ENCODE assay signal across 1 cellular context in genomic region chr17:43573579-43574321, GRCh38.
TF ChIP-seq lines count a peak whose summit lies in the region.

No MANE protein-coding gene starts in this region.

TF ChIP-seq in HepG2, 621 proteins besides CTCF, POLR2A, EP300 and RAD21 (continued from another document and continues in another):
- TF ChIP-seq, protein P1, sequence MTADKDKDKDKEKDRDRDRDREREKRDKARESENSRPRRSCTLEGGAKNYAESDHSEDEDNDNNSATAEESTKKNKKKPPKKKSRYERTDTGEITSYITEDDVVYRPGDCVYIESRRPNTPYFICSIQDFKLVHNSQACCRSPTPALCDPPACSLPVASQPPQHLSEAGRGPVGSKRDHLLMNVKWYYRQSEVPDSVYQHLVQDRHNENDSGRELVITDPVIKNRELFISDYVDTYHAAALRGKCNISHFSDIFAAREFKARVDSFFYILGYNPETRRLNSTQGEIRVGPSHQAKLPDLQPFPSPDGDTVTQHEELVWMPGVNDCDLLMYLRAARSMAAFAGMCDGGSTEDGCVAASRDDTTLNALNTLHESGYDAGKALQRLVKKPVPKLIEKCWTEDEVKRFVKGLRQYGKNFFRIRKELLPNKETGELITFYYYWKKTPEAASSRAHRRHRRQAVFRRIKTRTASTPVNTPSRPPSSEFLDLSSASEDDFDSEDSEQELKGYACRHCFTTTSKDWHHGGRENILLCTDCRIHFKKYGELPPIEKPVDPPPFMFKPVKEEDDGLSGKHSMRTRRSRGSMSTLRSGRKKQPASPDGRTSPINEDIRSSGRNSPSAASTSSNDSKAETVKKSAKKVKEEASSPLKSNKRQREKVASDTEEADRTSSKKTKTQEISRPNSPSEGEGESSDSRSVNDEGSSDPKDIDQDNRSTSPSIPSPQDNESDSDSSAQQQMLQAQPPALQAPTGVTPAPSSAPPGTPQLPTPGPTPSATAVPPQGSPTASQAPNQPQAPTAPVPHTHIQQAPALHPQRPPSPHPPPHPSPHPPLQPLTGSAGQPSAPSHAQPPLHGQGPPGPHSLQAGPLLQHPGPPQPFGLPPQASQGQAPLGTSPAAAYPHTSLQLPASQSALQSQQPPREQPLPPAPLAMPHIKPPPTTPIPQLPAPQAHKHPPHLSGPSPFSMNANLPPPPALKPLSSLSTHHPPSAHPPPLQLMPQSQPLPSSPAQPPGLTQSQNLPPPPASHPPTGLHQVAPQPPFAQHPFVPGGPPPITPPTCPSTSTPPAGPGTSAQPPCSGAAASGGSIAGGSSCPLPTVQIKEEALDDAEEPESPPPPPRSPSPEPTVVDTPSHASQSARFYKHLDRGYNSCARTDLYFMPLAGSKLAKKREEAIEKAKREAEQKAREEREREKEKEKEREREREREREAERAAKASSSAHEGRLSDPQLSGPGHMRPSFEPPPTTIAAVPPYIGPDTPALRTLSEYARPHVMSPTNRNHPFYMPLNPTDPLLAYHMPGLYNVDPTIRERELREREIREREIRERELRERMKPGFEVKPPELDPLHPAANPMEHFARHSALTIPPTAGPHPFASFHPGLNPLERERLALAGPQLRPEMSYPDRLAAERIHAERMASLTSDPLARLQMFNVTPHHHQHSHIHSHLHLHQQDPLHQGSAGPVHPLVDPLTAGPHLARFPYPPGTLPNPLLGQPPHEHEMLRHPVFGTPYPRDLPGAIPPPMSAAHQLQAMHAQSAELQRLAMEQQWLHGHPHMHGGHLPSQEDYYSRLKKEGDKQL (CRISPR knock-in tag; IDR thresholded peaks at IDR 0.05; ENCODE audit: low read depth), result no peak
- peak; percentile 37; the same call in 1 of the 2 replicates for TF ChIP-seq ZFP41 (CRISPR knock-in tag; IDR thresholded peaks at IDR 0.05; ENCODE audit: borderline replicate concordance)
- peak; percentile 41 for TF ChIP-seq ZNF883 (CRISPR knock-in tag; IDR thresholded peaks at IDR 0.05; ENCODE audit: not compliant biosample characterization)
- 0 out of 2 replicates have a peak, but pooled peaks have one; percentile 37 for TF ChIP-seq ZNF430 (CRISPR knock-in tag; IDR thresholded peaks at IDR 0.05)
- TF ChIP-seq SIX1 (CRISPR knock-in tag; IDR thresholded peaks at IDR 0.05; ENCODE audit: borderline replicate concordance), result no peak
- peak; percentile 73 for TF ChIP-seq NCOA2 (CRISPR knock-in tag; IDR thresholded peaks at IDR 0.05)
- TF ChIP-seq ZNF33B (CRISPR knock-in tag; IDR thresholded peaks at IDR 0.05), result 0 out of 2 replicates have a peak, but pooled peaks have one; percentile 37
- peak; percentile 69 for TF ChIP-seq IKZF4 (CRISPR knock-in tag; IDR thresholded peaks at IDR 0.05; ENCODE audit: borderline replicate concordance, low read depth, not compliant biosample characterization)
- TF ChIP-seq XBP1 (CRISPR knock-in tag; IDR thresholded peaks at IDR 0.05), result no peak
- TF ChIP-seq IRF9 (CRISPR knock-in tag; IDR thresholded peaks at IDR 0.05; ENCODE audit: borderline replicate concordance), result peak; percentile 37; the same call in 1 of the 2 replicates
- TF ChIP-seq, protein P2, sequence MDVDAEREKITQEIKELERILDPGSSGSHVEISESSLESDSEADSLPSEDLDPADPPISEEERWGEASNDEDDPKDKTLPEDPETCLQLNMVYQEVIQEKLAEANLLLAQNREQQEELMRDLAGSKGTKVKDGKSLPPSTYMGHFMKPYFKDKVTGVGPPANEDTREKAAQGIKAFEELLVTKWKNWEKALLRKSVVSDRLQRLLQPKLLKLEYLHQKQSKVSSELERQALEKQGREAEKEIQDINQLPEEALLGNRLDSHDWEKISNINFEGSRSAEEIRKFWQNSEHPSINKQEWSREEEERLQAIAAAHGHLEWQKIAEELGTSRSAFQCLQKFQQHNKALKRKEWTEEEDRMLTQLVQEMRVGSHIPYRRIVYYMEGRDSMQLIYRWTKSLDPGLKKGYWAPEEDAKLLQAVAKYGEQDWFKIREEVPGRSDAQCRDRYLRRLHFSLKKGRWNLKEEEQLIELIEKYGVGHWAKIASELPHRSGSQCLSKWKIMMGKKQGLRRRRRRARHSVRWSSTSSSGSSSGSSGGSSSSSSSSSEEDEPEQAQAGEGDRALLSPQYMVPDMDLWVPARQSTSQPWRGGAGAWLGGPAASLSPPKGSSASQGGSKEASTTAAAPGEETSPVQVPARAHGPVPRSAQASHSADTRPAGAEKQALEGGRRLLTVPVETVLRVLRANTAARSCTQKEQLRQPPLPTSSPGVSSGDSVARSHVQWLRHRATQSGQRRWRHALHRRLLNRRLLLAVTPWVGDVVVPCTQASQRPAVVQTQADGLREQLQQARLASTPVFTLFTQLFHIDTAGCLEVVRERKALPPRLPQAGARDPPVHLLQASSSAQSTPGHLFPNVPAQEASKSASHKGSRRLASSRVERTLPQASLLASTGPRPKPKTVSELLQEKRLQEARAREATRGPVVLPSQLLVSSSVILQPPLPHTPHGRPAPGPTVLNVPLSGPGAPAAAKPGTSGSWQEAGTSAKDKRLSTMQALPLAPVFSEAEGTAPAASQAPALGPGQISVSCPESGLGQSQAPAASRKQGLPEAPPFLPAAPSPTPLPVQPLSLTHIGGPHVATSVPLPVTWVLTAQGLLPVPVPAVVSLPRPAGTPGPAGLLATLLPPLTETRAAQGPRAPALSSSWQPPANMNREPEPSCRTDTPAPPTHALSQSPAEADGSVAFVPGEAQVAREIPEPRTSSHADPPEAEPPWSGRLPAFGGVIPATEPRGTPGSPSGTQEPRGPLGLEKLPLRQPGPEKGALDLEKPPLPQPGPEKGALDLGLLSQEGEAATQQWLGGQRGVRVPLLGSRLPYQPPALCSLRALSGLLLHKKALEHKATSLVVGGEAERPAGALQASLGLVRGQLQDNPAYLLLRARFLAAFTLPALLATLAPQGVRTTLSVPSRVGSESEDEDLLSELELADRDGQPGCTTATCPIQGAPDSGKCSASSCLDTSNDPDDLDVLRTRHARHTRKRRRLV (CRISPR knock-in tag; IDR thresholded peaks at IDR 0.05), result 0 out of 2 replicates have a peak, but pooled peaks have one; percentile 31
- peak; percentile 6 for TF ChIP-seq SKI (IDR thresholded peaks at IDR 0.05; ENCODE audit: partially characterized antibody)
- TF ChIP-seq ERF (CRISPR knock-in tag; IDR thresholded peaks at IDR 0.05), result peak; percentile 29; the same call in 1 of the 2 replicates
- no peak for TF ChIP-seq SRF (IDR thresholded peaks at IDR 0.05; ENCODE audit: low read depth, low read length)
- 0 out of 2 replicates have a peak, but pooled peaks have one; percentile 28 for TF ChIP-seq KLF12 (CRISPR knock-in tag; IDR thresholded peaks at IDR 0.05; ENCODE audit: borderline replicate concordance)
- TF ChIP-seq NRL (CRISPR knock-in tag; IDR thresholded peaks at IDR 0.05; ENCODE audit: borderline replicate concordance), result no peak
- TF ChIP-seq CBX1 (IDR thresholded peaks at IDR 0.05; ENCODE audit: low read depth), result no peak
- 0 out of 2 replicates have a peak, but pooled peaks have one; percentile 37 for TF ChIP-seq TP53 (CRISPR knock-in tag; conservative IDR thresholded peaks at IDR 0.05)
- no peak for TF ChIP-seq ARNT (IDR thresholded peaks at IDR 0.05)
- peak; percentile 45; the same call in 1 of the 2 replicates for TF ChIP-seq TCF7 (IDR thresholded peaks at IDR 0.05; ENCODE audit: low read depth)
- TF ChIP-seq SUZ12 (IDR thresholded peaks at IDR 0.05; ENCODE audit: low read depth, low read length), result no peak
- TF ChIP-seq, protein P3, sequence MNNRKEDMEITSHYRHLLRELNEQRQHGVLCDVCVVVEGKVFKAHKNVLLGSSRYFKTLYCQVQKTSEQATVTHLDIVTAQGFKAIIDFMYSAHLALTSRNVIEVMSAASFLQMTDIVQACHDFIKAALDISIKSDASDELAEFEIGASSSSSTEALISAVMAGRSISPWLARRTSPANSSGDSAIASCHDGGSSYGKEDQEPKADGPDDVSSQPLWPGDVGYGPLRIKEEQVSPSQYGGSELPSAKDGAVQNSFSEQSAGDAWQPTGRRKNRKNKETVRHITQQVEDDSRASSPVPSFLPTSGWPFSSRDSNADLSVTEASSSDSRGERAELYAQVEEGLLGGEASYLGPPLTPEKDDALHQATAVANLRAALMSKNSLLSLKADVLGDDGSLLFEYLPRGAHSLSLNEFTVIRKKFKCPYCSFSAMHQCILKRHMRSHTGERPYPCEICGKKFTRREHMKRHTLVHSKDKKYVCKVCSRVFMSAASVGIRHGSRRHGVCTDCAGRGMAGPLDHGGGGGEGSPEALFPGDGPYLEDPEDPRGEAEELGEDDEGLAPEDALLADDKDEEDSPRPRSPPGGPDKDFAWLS (CRISPR knock-in tag; IDR thresholded peaks at IDR 0.05; ENCODE audit: borderline replicate concordance), result no peak
- TF ChIP-seq MZF1 (CRISPR knock-in tag; IDR thresholded peaks at IDR 0.05; ENCODE audit: borderline replicate concordance), result no peak
- TF ChIP-seq MAX (IDR thresholded peaks at IDR 0.05), result 0 out of 2 replicates have a peak, but pooled peaks have one; percentile 2
- peak; percentile 42; the same call in 1 of the 2 replicates for TF ChIP-seq HDAC1 (CRISPR knock-in tag; IDR thresholded peaks at IDR 0.05)
- TF ChIP-seq, protein P4, sequence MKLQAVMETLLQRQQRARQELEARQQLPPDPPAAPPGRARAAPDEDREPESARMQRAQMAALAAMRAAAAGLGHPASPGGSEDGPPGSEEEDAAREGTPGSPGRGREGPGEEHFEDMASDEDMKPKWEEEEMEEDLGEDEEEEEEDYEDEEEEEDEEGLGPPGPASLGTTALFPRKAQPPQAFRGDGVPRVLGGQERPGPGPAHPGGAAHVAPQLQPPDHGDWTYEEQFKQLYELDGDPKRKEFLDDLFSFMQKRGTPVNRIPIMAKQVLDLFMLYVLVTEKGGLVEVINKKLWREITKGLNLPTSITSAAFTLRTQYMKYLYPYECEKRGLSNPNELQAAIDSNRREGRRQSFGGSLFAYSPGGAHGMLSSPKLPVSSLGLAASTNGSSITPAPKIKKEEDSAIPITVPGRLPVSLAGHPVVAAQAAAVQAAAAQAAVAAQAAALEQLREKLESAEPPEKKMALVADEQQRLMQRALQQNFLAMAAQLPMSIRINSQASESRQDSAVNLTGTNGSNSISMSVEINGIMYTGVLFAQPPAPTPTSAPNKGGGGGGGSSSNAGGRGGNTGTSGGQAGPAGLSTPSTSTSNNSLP (IDR thresholded peaks at IDR 0.05; ENCODE audit: low read depth, low read length), result 0 out of 2 replicates have a peak, but pooled peaks have one; percentile 21
- TF ChIP-seq ZNF350 (CRISPR knock-in tag; IDR thresholded peaks at IDR 0.05; ENCODE audit: borderline replicate concordance, low read depth), result peak; percentile 62
- TF ChIP-seq DPF2 (CRISPR knock-in tag; IDR thresholded peaks at IDR 0.05; ENCODE audit: borderline replicate concordance, low read depth), result peak; percentile 18; the same call in 1 of the 2 replicates
- no peak for TF ChIP-seq HNRNPUL1 (IDR thresholded peaks at IDR 0.05; ENCODE audit: low read depth, low read length)
- no peak for TF ChIP-seq FOXA1 (IDR thresholded peaks at IDR 0.05)
- peak; percentile 83 for TF ChIP-seq FOXA1 (CRISPR knock-in tag; IDR thresholded peaks at IDR 0.05)
- 0 out of 2 replicates have a peak, but pooled peaks have one; percentile 47 for TF ChIP-seq TGIF2 (CRISPR knock-in tag; IDR thresholded peaks at IDR 0.05)
- TF ChIP-seq FOXP4 (CRISPR knock-in tag; IDR thresholded peaks at IDR 0.05), result peak; percentile 28; the same call in 1 of the 2 replicates
- peak; percentile 71 for TF ChIP-seq CREM (IDR thresholded peaks at IDR 0.05)
- TF ChIP-seq CREM (CRISPR knock-in tag; IDR thresholded peaks at IDR 0.05), result no peak
- TF ChIP-seq ELF3 (CRISPR knock-in tag; IDR thresholded peaks at IDR 0.05), result peak; percentile 47
- 0 out of 4 replicates have a peak, but pooled peaks of 1 of the 2 experiments have one; percentile 51 for TF ChIP-seq KLF16 (CRISPR knock-in tag; IDR thresholded peaks at IDR 0.05)
- TF ChIP-seq NCOR1 (IDR thresholded peaks at IDR 0.05; ENCODE audit: borderline replicate concordance, low read length), result peak; percentile 82; the same call in 1 of the 2 replicates
- TF ChIP-seq ZNF878 (CRISPR knock-in tag; IDR thresholded peaks at IDR 0.05), result no peak
- TF ChIP-seq HDAC2 (CRISPR knock-in tag; IDR thresholded peaks at IDR 0.05), result peak; percentile 50
- 0 out of 2 replicates have a peak, but pooled peaks have one; percentile 32 for TF ChIP-seq ZC3H13 (CRISPR knock-in tag; IDR thresholded peaks at IDR 0.05)
- no peak for TF ChIP-seq TBP (CRISPR knock-in tag; IDR thresholded peaks at IDR 0.05)
